2 cellular contexts compared by ENCODE assay signal in genomic region chr6:21033095-21033494, GRCh38.
TF ChIP-seq lines count a peak whose summit lies in the region.

No MANE protein-coding gene starts in this region.

TF ChIP-seq in SK-N-SH, 30 proteins besides CTCF, POLR2A, EP300 and RAD21 (continued from another document):
- no peak for TF ChIP-seq IRF3 (IDR thresholded peaks at IDR 0.05; ENCODE audit: low read depth, low read length)
- no peak for TF ChIP-seq GATA2 (CRISPR knock-in tag; IDR thresholded peaks at IDR 0.05)
- no peak for TF ChIP-seq USF1 (IDR thresholded peaks at IDR 0.05; ENCODE audit: borderline replicate concordance, low read depth)
- TF ChIP-seq TEAD4 (IDR thresholded peaks at IDR 0.05; ENCODE audit: borderline replicate concordance, insufficient read depth) = no peak

TF ChIP-seq in SK-N-SH treated with all-trans-retinoic acid at 6 μM for 48 hours, 23 proteins besides CTCF, POLR2A, EP300 and RAD21 (continued from another document):
- TF ChIP-seq CREB5 (CRISPR knock-in tag; IDR thresholded peaks at IDR 0.05; ENCODE audit: low read depth) (no peak), ZNF70 (CRISPR knock-in tag; IDR thresholded peaks at IDR 0.05) (no peak), ZFP3 (CRISPR knock-in tag; IDR thresholded peaks at IDR 0.05) (no peak), OSR1 (CRISPR knock-in tag; IDR thresholded peaks at IDR 0.05) (no peak), POU6F1 (CRISPR knock-in tag; IDR thresholded peaks at IDR 0.05; ENCODE audit: borderline replicate concordance, low read depth) (no peak), ESRRG (CRISPR knock-in tag; IDR thresholded peaks at IDR 0.05) (no peak), ZC3H10 (CRISPR knock-in tag; IDR thresholded peaks at IDR 0.05) (no peak), GLIS3 (CRISPR knock-in tag; IDR thresholded peaks at IDR 0.05) (no peak)
